Comparison of ENCODE assay signal across 21 cellular contexts in the genomic region with DNA sequence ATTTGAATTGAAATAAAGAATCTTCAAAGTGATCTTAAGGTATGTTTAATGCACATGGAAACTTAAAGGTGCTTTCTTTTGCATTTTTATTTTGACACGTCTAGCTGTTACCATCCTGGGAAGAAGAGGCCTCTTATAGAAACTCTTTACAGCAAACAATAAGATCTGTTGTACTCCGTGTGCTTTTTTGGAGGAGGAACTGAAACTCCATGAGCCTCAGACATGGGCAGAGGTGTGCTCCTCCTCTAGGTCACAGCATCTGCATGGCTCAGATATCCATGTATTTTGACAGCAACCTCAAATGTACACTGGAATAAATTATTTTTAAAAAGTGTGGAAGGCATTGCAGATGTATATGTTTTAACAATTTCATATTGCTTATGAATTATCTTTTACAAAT.
"Had no signal": no experiment of that assay in that cellular context is flagged by ENCODE, and none has a peak within 500 bp of the region (broad histone marks: within the 10 kb centered on the region; RNA-seq: fewer than 3 reads in every experiment).

No MANE protein-coding gene starts in this region.

- DNase-seq: colonic mucosa; cortex of kidney; effector CD8-positive, alpha-beta T cell; effector memory CD8-positive, alpha-beta T cell; endodermal cell; erythroblast; esophagus squamous epithelium; foreskin fibroblast; foreskin melanocyte; gastrocnemius medialis; glutamatergic neuron; head of caudate nucleus; heart right ventricle; hippocampal formation; left cardiac atrium; left lung; left ventricle myocardium superior; lower lobe of right lung; mesendoderm; midbrain; naive thymus-derived CD4-positive, alpha-beta T cell had no signal
